Comparison of ENCODE assay signal across 8 cellular contexts in the genomic region with DNA sequence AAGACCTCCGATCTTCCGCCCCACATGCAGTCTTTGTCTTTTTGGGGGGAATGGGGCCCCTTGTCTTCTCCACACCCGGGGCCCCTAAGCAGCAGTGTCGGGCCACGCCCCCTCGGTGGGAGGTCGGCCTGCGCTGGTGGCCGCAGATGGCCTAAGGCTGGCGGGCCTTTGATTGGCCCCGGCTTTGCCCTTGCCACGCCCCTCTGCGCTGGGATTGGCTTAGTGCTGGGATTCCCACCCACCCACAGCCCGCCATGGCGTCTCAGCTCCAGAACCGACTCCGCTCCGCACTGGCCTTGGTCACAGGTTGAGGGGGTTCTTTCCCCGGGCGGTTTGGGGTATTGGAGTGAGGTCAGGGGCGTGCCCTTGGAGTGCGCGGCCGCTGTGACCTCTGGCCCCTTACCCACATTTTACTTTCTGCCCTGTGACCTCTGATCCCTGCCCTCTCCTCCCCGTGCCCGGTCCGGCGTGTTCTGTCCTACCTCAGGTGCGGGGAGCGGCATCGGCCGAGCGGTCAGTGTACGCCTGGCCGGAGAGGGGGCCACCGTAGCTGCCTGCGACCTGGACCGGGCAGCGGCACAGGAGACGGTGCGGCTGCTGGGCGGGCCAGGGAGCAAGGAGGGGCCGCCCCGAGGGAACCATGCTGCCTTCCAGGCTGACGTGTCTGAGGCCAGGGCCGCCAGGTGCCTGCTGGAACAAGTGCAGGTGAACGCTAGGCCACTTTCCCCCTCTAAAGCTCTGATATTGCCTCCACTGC. TPM values are rescaled to one million over a fixed set of nuclear protein-coding genes. Genes with fewer than 3 reads are reported as not detected.
DNase-seq lines count a peak whose midpoint lies in the region; ATAC-seq and TF ChIP-seq lines count a peak whose summit lies in the region.

A gene (plus strand): TSS at position 241 of the 757 bp plus-strand sequence. CDS start 14 bp downstream, at position 255.

- peaks cover 3 to 42% (median 13%) of the 10 kb centered on the region in 4 donors for H3K4me1 ChIP-seq in right lobe of liver

- in situ Hi-C loops in ACHN (cut with HindIII; ENCODE audit: low pct_ligation_motif_present, low pct_unique_long_range_greater_than_20kb, low sequenced_read_pairs) = no loop called here

- H3K4me3 ChIP-seq in right lobe of liver = peak within 1 kb of the TSS; percentile 52 to 79 (median 65)

- H3K36me3 ChIP-seq in right lobe of liver = peaks cover 0 to 21% (median 10%) of the 10 kb centered on the region in 4 donors

- no peaks in the 10 kb centered on the region for H3K9me3 ChIP-seq in right lobe of liver

- DNase-seq in ACHN (peak; percentile 91), NCI-H526 treated with DMSO at 0.1 percent for 48 hours (lab: John Stamatoyannopoulos, UW) (peak; percentile 72), dermis blood vessel endothelial cell (peak; percentile 93), right lobe of liver (peak; percentile 97)
- peak; percentile 88 to 89 for DNase-seq in activated CD4-positive, alpha-beta T cell treated with anti-CD3 and anti-CD28 coated beads, Interleukin-2, amount 50 U/mL, for 4 hours
- peak; percentile 89 for DNase-seq in stimulated activated CD4-positive, alpha-beta T cell treated with anti-CD3 and anti-CD28 coated beads, Interleukin-2, amount 100 ng/mL, for 4 hours (ENCODE audit: low read depth)

- intact Hi-C loops in right lobe of liver (cut with DNase I) = no loop called here

- ATAC-seq in GM18907 (IDR thresholded peaks at IDR 0.05; ENCODE audit: unreplicated experiment) (peak; percentile 40), HG03378 (IDR thresholded peaks at IDR 0.05; ENCODE audit: unreplicated experiment) (peak; percentile 33), right lobe of liver (peak; percentile 69 to 80 (median 72))

- H3K27ac ChIP-seq in right lobe of liver = peak within 1 kb of the TSS in 2 of 3 donors; percentile 65 to 67

- TF ChIP-seq CTCF in right lobe of liver (IDR thresholded peaks at IDR 0.05) = no peak

- peak; percentile 67 for TF ChIP-seq POLR2A in right lobe of liver (IDR thresholded peaks at IDR 0.05)

- WGBS in right lobe of liver (ENCODE audit: insufficient coverage, low coverage, low lambda C conversion rate, missing lambda C conversion rate) = 0% methylated on average over 18 of the region's 47 CpGs

- H3K27me3 ChIP-seq in right lobe of liver = no peaks in the 10 kb centered on the region

RNA-seq across cellular contexts. Expression of the gene that starts here (rescaled TPM):
- total RNA-seq in dermis blood vessel endothelial cell (8.7 and 9.7 TPM in 2 replicates), right lobe of liver (10 to 100 TPM; 14.3 to 39.8 (median 33.8) TPM)

Comparison
In these comparisons a context has a peak if more than half of its experiments do, and no peak if none do; other contexts are left out.
1. Peak in every context shown above with its lines: DNase-seq, ATAC-seq, H3K4me3 ChIP-seq and H3K27ac ChIP-seq.